ENCODE assay signal across 8 cellular contexts in the genomic region with DNA sequence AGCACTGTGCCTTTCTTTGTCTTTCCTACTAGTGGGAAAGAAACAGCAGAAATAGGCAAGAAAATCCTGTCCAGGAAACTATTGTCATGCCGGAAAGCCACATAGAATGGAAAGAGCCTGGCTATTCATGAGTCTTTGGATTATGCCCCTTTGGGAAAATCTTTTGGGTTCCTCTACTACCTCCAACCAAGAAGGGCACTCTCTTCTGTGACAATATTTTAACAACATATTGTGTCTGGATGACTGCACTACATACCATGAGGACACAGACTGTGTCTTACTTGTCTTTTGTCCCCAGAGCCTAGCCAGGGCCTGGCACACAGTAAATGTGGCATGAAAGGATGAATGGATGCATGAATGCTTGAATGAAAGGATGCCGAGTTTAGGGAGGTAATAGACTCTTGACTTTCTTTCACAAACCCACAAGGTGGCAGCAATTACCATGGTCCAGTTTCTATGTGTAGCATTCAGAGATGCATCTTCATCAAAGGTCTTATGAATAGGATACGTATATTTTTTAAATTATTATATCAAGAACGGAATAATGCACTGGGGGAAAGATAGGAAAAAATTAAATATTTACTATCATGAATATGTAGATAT. TPM values are rescaled to one million over a fixed set of nuclear protein-coding genes. Genes with fewer than 3 reads are reported as not detected.
DNase-seq lines count a peak whose midpoint lies in the region; ATAC-seq and TF ChIP-seq lines count a peak whose summit lies in the region.

No MANE protein-coding gene starts in this region.

- DNase-seq in AG04449 (ENCODE audit: low read depth, low spot score), result no peak
- no peak for DNase-seq in GM12864 (ENCODE audit: low read depth)
- peak; percentile 29 for DNase-seq in NCI-H510A (lab: John Stamatoyannopoulos, UW)
- peak; percentile 55 for DNase-seq in activated naive CD4-positive, alpha-beta T cell treated with anti-CD3 and anti-CD28 coated beads, Interleukin-2, amount 10 ng/mL, durations not matched to agents 7 days and 5 days
- DNase-seq in heart left ventricle, result peak in 2 of 5 donors; percentile 31 to 43
- DNase-seq in retinal pigment epithelial cell (ENCODE audit: low read depth), result peak; percentile 35

- H3K4me3 ChIP-seq in AG04449 (ENCODE audit: low read depth, low read length) (no peak overlapping the region), GM12864 (ENCODE audit: low read depth, low read length) (no peak overlapping the region), heart left ventricle (no peak overlapping the region), retinal pigment epithelial cell (ENCODE audit: low read length) (no peak overlapping the region)

- H3K4me3 Mint-ChIP-seq in activated naive CD4-positive, alpha-beta T cell treated with anti-CD3 and anti-CD28 coated beads, Interleukin-2, amount 10 ng/mL, durations not matched to agents 7 days and 5 days, result no peak overlapping the region

- intact Hi-C loops in heart left ventricle (cut with DNase I), result loop anchor here in 9 of 10 donors (1.0 to 10.0 kb wide), 9 partner anchors 50 to 718 kb away; a partner anchor contains a TSS

- H3K9me3 ChIP-seq in heart left ventricle, result no peaks in the 10 kb centered on the region

- no peak overlapping the region for H3K27ac Mint-ChIP-seq in activated naive CD4-positive, alpha-beta T cell treated with anti-CD3 and anti-CD28 coated beads, Interleukin-2, amount 10 ng/mL, durations not matched to agents 7 days and 5 days

- TF ChIP-seq POLR2A in heart left ventricle (IDR thresholded peaks at IDR 0.05), result no peak

- POLR2A ChIA-PET in AG04449 (lab: Yijun Ruan, JAX), result no interaction called here

- 15 to 21% (median 19%) methylated on average over 4 of the region's 4 CpGs for WGBS in heart left ventricle, 4 donors

- TF ChIP-seq CTCF in AG04449 (IDR thresholded peaks at IDR 0.05; ENCODE audit: insufficient read depth, low read length, missing control alignments) (peak; percentile 48), GM12864 (IDR thresholded peaks at IDR 0.05; ENCODE audit: low read depth, low read length, missing control alignments) (peak; percentile 42), heart left ventricle (IDR thresholded peaks at IDR 0.05) (peak; percentile 43 to 78 (median 61)), retinal pigment epithelial cell (conservative IDR thresholded peaks at IDR 0.05; ENCODE audit: low read depth, low read length) (peak; percentile 61)

- H3K4me1 Mint-ChIP-seq in activated naive CD4-positive, alpha-beta T cell treated with anti-CD3 and anti-CD28 coated beads, Interleukin-2, amount 10 ng/mL, durations not matched to agents 7 days and 5 days, result no peaks in the 10 kb centered on the region

- no peaks in the 10 kb centered on the region for H3K36me3 Mint-ChIP-seq in activated naive CD4-positive, alpha-beta T cell treated with anti-CD3 and anti-CD28 coated beads, Interleukin-2, amount 10 ng/mL, durations not matched to agents 7 days and 5 days

- H3K9me3 Mint-ChIP-seq in activated naive CD4-positive, alpha-beta T cell treated with anti-CD3 and anti-CD28 coated beads, Interleukin-2, amount 10 ng/mL, durations not matched to agents 7 days and 5 days, result no peaks in the 10 kb centered on the region

- no peaks in the 10 kb centered on the region for H3K36me3 ChIP-seq in heart left ventricle

- no peaks in the 10 kb centered on the region for H3K27me3 ChIP-seq in heart left ventricle

- peak; percentile 54 for ATAC-seq in HG03039 (IDR thresholded peaks at IDR 0.05; ENCODE audit: unreplicated experiment)
- ATAC-seq in heart left ventricle, result peak; percentile 58 to 85 (median 72)
- no peak for ATAC-seq in HG03457 (IDR thresholded peaks at IDR 0.05; ENCODE audit: unreplicated experiment)

- peaks cover 0 to 3% (median 0%) of the 10 kb centered on the region in 12 donors for H3K4me1 ChIP-seq in heart left ventricle

- CTCF ChIA-PET in AG04449 (lab: Yijun Ruan, JAX), result interaction anchor here (1.0 to 2.5 kb wide), 3 partner anchors 9 to 236 kb away, joined by 3 to 31 read pairs (median 8); no protein-coding TSS in a partner anchor
- CTCF ChIA-PET in activated naive CD4-positive, alpha-beta T cell treated with anti-CD3 and anti-CD28 coated beads, Interleukin-2, amount 10 ng/mL, durations not matched to agents 7 days and 5 days (lab: Charles Lee), result interaction anchor here (1.5 to 2.4 kb wide), 2 partner anchors 223 to 234 kb away, joined by 5 to 15 read pairs; no protein-coding TSS in a partner anchor

- H3K27me3 Mint-ChIP-seq in activated naive CD4-positive, alpha-beta T cell treated with anti-CD3 and anti-CD28 coated beads, Interleukin-2, amount 10 ng/mL, durations not matched to agents 7 days and 5 days, result peaks cover 36% of the 10 kb centered on the region

- no peak overlapping the region for H3K27ac ChIP-seq in heart left ventricle

RNA-seq across cellular contexts. Expression of a gene that starts 30.3 kb away (rescaled TPM):
- total RNA-seq in heart left ventricle, result not detected
- polyA plus RNA-seq in heart left ventricle, result not detected

RNA-seq across cellular contexts. Expression of a gene that starts 48.7 kb away (rescaled TPM):
- 10 to 100 TPM; 31.4 to 89.6 (median 45.9) TPM for total RNA-seq in heart left ventricle
- polyA plus RNA-seq in heart left ventricle, result 10 to 100 TPM in 1 of 2 donors, 1 to 10 TPM in 1; 6.2 to 14.9 TPM

Comparison
In these comparisons a context has a peak if more than half of its experiments do, and no peak if none do; other contexts are left out.
1. DNase-seq: peak in NCI-H510A (single experiment), activated naive CD4-positive, alpha-beta T cell treated with anti-CD3 and anti-CD28 coated beads, Interleukin-2, amount 10 ng/mL, durations not matched to agents 7 days and 5 days (single experiment) and retinal pigment epithelial cell (single experiment); none in AG04449 (single experiment) and GM12864 (single experiment).
2. Peak in every context shown above with its lines, with median percentiles within 50 percentile points of each other: CTCF ChIP-seq.